ENCODE assay signal across 1 cellular context in genomic region chr13:80030491-80030890, GRCh38.
A peak's percentile ranks its signal among the peaks of the same experiment; 100 is the strongest.
TF ChIP-seq lines count a peak whose summit lies in the region.

No MANE protein-coding gene starts in this region.

TF ChIP-seq in liver, 16 proteins besides CTCF, POLR2A, EP300 and RAD21 (continued from another document):
- TF ChIP-seq HNF4G (IDR thresholded peaks at IDR 0.05) (peak; percentile 97), MAX (IDR thresholded peaks at IDR 0.05) (peak; percentile 99), SP1 (IDR thresholded peaks at IDR 0.05) (peak; percentile 85), RXRA (IDR thresholded peaks at IDR 0.05) (peak; percentile 79 to 86), HNF4A (conservative IDR thresholded peaks at IDR 0.05) (peak; percentile 99 to 100), JUND (IDR thresholded peaks at IDR 0.05) (peak; percentile 50 to 54), REST (IDR thresholded peaks at IDR 0.05) (peak; percentile 44), EGR1 (IDR thresholded peaks at IDR 0.05; ENCODE audit: low read depth in 2 of 2) (peak in 1 of 2 donors; percentile 70), NR2F2 (IDR thresholded peaks at IDR 0.05) (peak; percentile 21)
